ENCODE assay signal across 1 cellular context in genomic region chr17:2049333-2050245, GRCh38.
TF ChIP-seq lines count a peak whose summit lies in the region.

No MANE protein-coding gene starts in this region.

TF ChIP-seq in neural cell, 6 proteins besides CTCF, POLR2A, EP300 and RAD21 (continued from another document):
- TF ChIP-seq REST (IDR thresholded peaks at IDR 0.05; ENCODE audit: borderline replicate concordance) (peak; percentile 73), SMC3 (conservative IDR thresholded peaks at IDR 0.05; ENCODE audit: poor library complexity) (peak; percentile 47), POLR2AphosphoS5 (IDR thresholded peaks at IDR 0.05) (peak; percentile 70), TAF1 (IDR thresholded peaks at IDR 0.05; ENCODE audit: low read depth) (no peak)
